6 cellular contexts compared by ENCODE assay signal in the genomic region with DNA sequence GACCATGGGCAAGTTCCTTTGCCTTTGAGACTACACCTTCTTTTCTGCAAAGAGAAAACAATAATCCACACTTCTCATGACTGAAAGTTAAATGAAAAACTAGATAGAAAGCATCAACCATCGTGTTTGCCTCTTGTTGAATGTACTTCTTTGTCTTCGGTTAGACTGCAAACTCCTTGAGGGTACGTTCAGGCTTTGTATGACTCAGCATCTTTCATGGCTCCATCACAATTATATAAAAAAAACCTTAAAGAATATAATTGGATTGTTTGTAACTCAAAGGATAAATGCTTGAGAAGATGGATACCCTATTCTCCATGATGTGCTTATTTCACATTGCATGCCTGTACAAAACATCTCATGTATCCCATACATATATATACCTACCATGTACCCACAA.
"Had no signal": no experiment of that assay in that cellular context is flagged by ENCODE, and none has a peak within 500 bp of the region (broad histone marks: within the 10 kb centered on the region; RNA-seq: fewer than 3 reads in every experiment).

No MANE protein-coding gene starts in this region.

- ATAC-seq: K562 had no signal

- FAIRE-seq: HTR-8/SVneo, K562 had no signal

- DNase-seq: KBM-7, KG1 had no signal

- H3K4me2 ChIP-seq: KMS-11 had no signal

- H3K9ac ChIP-seq: KMS-11 had no signal

- H3K27ac ChIP-seq: HL-60, KMS-11 had no signal

- H3K4me3 ChIP-seq: K562 had no signal
